In genomic region chr5:12566441-12566840, GRCh38 we compare ENCODE assay signal across 21 cellular contexts.
A peak's percentile ranks its signal among the peaks of the same experiment; 100 is the strongest.
DNase-seq lines count a peak whose midpoint lies in the region; ATAC-seq, FAIRE-seq and TF ChIP-seq lines count a peak whose summit lies in the region.
"Had no signal": no experiment of that assay in that cellular context is flagged by ENCODE, and none has a peak within 500 bp of the region (broad histone marks: within the 10 kb centered on the region; RNA-seq: fewer than 3 reads in every experiment).

No MANE protein-coding gene starts in this region.

- in situ Hi-C loops in astrocyte of the cerebellum (cut with HindIII; ENCODE audit: low sequenced_read_pairs): no loop called here

- no peak for ATAC-seq in HG03108 (IDR thresholded peaks at IDR 0.05; ENCODE audit: unreplicated experiment)
- ATAC-seq: GM12878, T-cell had no signal

- H3K36me3 ChIP-seq in tibial artery: no peaks in the 10 kb centered on the region
- H3K36me3 ChIP-seq: BE2C, Peyer's patch, SJCRH30 had no signal

- H3K27ac ChIP-seq in tibial artery: no peak overlapping the region
- H3K27ac ChIP-seq: Peyer's patch, SJCRH30 had no signal

- H3K4me3 ChIP-seq in astrocyte of the cerebellum (ENCODE audit: low read depth, low read length) (no peak overlapping the region), tibial artery (no peak overlapping the region)
- H3K4me3 ChIP-seq: GM12878, Peyer's patch, SJCRH30 had no signal

- intact Hi-C loops in tibial artery (cut with DNase I; ENCODE audit: low total_unique reads): no loop called here

- DNase-seq in Daoy (ENCODE audit: low read depth) (peak; percentile 33), NCI-H446 (lab: John Stamatoyannopoulos, UW) (peak; percentile 60 to 95), astrocyte of the cerebellum (ENCODE audit: low read depth) (peak; percentile 18), urothelium cell line (ENCODE audit: low spot score) (peak; percentile 19), NCI-H526 (lab: John Stamatoyannopoulos, UW) (no peak), tibial artery (no peak)
- DNase-seq: BE2C; DMS79; H7; NCI-H1417 treated with DMSO at 0.1 percent for 48 hours; NCI-H187; NCI-H2107; NCI-H510A treated with DMSO at 0.1 percent for 48 hours; NCI-H774; NK-92 treated with Interleukin-12 subunit alpha and Interleukin-12 subunit beta, amount 100 ng/mL, for 24 hours; Peyer's patch; SJCRH30; T-cell had no signal

- H3K27me3 ChIP-seq in tibial artery: no peaks in the 10 kb centered on the region
- H3K27me3 ChIP-seq: BE2C, Peyer's patch, SJCRH30 had no signal

- H3K9me3 ChIP-seq in tibial artery: no peaks in the 10 kb centered on the region
- H3K9me3 ChIP-seq: BE2C, SJCRH30 had no signal

- no peak for TF ChIP-seq CTCF in astrocyte of the cerebellum (IDR thresholded peaks at IDR 0.05; ENCODE audit: low read depth, low read length, missing control alignments)
- TF ChIP-seq CTCF in tibial artery (IDR thresholded peaks at IDR 0.05): no peak

- H3K4me1 ChIP-seq in tibial artery: no peaks in the 10 kb centered on the region
- H3K4me1 ChIP-seq: BE2C, Peyer's patch, SJCRH30 had no signal

- no peak for FAIRE-seq in urothelium cell line (lab: Jason Lieb, UNC)
- FAIRE-seq: D721Med, GM12878 had no signal

Comparison
In these comparisons a context has a peak if more than half of its experiments do, and no peak if none do; other contexts are left out.
1. DNase-seq: peak in Daoy (single experiment), NCI-H446 (2 of 2), astrocyte of the cerebellum (single experiment) and urothelium cell line (single experiment); none in NCI-H526 (0 of 2) and tibial artery (0 of 2).